Comparison of ENCODE assay signal across 15 cellular contexts in the genomic region with DNA sequence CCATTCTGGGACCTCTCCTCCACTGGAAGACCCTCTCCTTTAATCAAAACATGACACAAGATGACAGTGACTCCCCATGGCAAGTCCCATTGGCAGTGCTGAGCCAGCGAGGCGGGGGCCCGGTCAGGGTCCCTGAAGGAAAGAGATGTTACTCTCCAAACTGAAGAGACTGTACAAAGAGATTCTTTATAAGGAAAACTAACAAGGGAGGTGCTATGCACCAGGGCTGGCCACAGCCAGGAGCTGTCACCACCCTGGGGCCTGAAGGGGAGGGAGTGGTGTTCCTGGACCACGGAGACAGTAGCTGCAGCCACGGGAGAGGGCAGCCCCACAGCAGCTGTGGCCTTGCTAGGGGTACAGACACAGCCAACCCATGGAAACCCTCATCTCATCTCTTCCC.
A peak's percentile ranks its signal among the peaks of the same experiment; 100 is the strongest.
DNase-seq lines count a peak whose midpoint lies in the region; ATAC-seq and TF ChIP-seq lines count a peak whose summit lies in the region.
"Had no signal": no experiment of that assay in that cellular context is flagged by ENCODE, and none has a peak within 500 bp of the region (broad histone marks: within the 10 kb centered on the region; RNA-seq: fewer than 3 reads in every experiment).

No MANE protein-coding gene starts in this region.

- no peak for DNase-seq in activated naive CD4-positive, alpha-beta T cell treated with anti-CD3 and anti-CD28 coated beads for 36 hours
- DNase-seq in activated naive CD4-positive, alpha-beta T cell treated with Interleukin-2 at 50 U/mL for 16 hours = no peak
- DNase-seq in left colon (peak in 1 of 2 donors; percentile 35), suprapubic skin (ENCODE audit: low spot score in 2 of 2) (no peak), cerebellar cortex (ENCODE audit: low spot score) (no peak), glutamatergic neuron (no peak), MV-4-11 (lab: John Stamatoyannopoulos, UW) (no peak)
- DNase-seq: activated CD8-positive, alpha-beta memory T cell treated with anti-CD3 and anti-CD28 coated beads, Interleukin-2, amount 50 U/mL, for 4 hours; brain microvascular endothelial cell; H7; left lung; NCI-H1092; T1000 had no signal

- no peaks in the 10 kb centered on the region for H3K9me3 ChIP-seq in suprapubic skin
- H3K9me3 ChIP-seq: left lung had no signal

- no peak overlapping the region for H3K4me3 Mint-ChIP-seq in activated naive CD4-positive, alpha-beta T cell treated with anti-CD3 and anti-CD28 coated beads for 36 hours
- H3K4me3 Mint-ChIP-seq in activated naive CD8-positive, alpha-beta T cell = peak overlapping the region; percentile 54
- no peak overlapping the region for H3K4me3 Mint-ChIP-seq in glutamatergic neuron (ENCODE audit: unreplicated experiment)

- peak overlapping the region; percentile 89 for H3K27ac Mint-ChIP-seq in activated naive CD4-positive, alpha-beta T cell treated with anti-CD3 and anti-CD28 coated beads for 36 hours
- H3K27ac Mint-ChIP-seq in activated naive CD8-positive, alpha-beta T cell = peak overlapping the region; percentile 92
- H3K27ac Mint-ChIP-seq in glutamatergic neuron (ENCODE audit: unreplicated experiment) = no peak overlapping the region

- no peaks in the 10 kb centered on the region for H3K9me3 Mint-ChIP-seq in activated naive CD4-positive, alpha-beta T cell treated with anti-CD3 and anti-CD28 coated beads for 36 hours
- H3K9me3 Mint-ChIP-seq in activated naive CD8-positive, alpha-beta T cell (ENCODE audit: low read depth) = no peaks in the 10 kb centered on the region
- peaks cover 4% of the 10 kb centered on the region for H3K9me3 Mint-ChIP-seq in glutamatergic neuron (ENCODE audit: unreplicated experiment)

- no peaks in the 10 kb centered on the region for H3K27me3 ChIP-seq in suprapubic skin
- H3K27me3 ChIP-seq: brain microvascular endothelial cell, left lung had no signal

- peak overlapping the region; percentile 59 for H3K27ac ChIP-seq in suprapubic skin
- H3K27ac ChIP-seq: brain microvascular endothelial cell, left lung had no signal

- TF ChIP-seq EP300 in suprapubic skin (IDR thresholded peaks at IDR 0.05) = no peak

- CTCF ChIA-PET in activated naive CD4-positive, alpha-beta T cell treated with anti-CD3 and anti-CD28 coated beads for 36 hours (lab: Charles Lee) = interaction anchor here (1.1 to 1.8 kb wide), 2 partner anchors 13 to 120 kb away, joined by 3 to 7 read pairs; no protein-coding TSS in a partner anchor

- H3K27me3 Mint-ChIP-seq in activated naive CD4-positive, alpha-beta T cell treated with anti-CD3 and anti-CD28 coated beads for 36 hours (ENCODE audit: low read depth) = no peaks in the 10 kb centered on the region
- H3K27me3 Mint-ChIP-seq in activated naive CD8-positive, alpha-beta T cell = no peaks in the 10 kb centered on the region
- peaks cover 5% of the 10 kb centered on the region for H3K27me3 Mint-ChIP-seq in glutamatergic neuron (ENCODE audit: unreplicated experiment)

- 44% methylated on average over 5 of the region's 5 CpGs for WGBS in suprapubic skin

- H3K36me3 ChIP-seq in suprapubic skin = no peaks in the 10 kb centered on the region
- H3K36me3 ChIP-seq: brain microvascular endothelial cell, left lung had no signal

- peaks cover 66% of the 10 kb centered on the region for H3K4me1 Mint-ChIP-seq in activated naive CD4-positive, alpha-beta T cell treated with anti-CD3 and anti-CD28 coated beads for 36 hours (ENCODE audit: low read depth)
- H3K4me1 Mint-ChIP-seq in activated naive CD8-positive, alpha-beta T cell (ENCODE audit: low read depth) = peaks cover 62% of the 10 kb centered on the region
- H3K4me1 Mint-ChIP-seq in glutamatergic neuron (ENCODE audit: low read depth, unreplicated experiment) = peaks cover 20% of the 10 kb centered on the region

- no peak for TF ChIP-seq POLR2A in suprapubic skin (IDR thresholded peaks at IDR 0.05)

- H3K4me1 ChIP-seq in suprapubic skin = peaks cover 51% of the 10 kb centered on the region

- intact Hi-C loops in activated naive CD4-positive, alpha-beta T cell treated with anti-CD3 and anti-CD28 coated beads for 36 hours (cut with micrococcal nuclease) = loop anchor here (2.0 kb wide), 1 partner anchor 13 kb away; no protein-coding TSS in a partner anchor
- intact Hi-C loops in left colon (cut with DNase I, micrococcal nuclease) = no loop called here

- H3K36me3 Mint-ChIP-seq in activated naive CD4-positive, alpha-beta T cell treated with anti-CD3 and anti-CD28 coated beads for 36 hours (ENCODE audit: low read depth) = no peaks in the 10 kb centered on the region
- H3K36me3 Mint-ChIP-seq in activated naive CD8-positive, alpha-beta T cell = peaks cover 7% of the 10 kb centered on the region
- no peaks in the 10 kb centered on the region for H3K36me3 Mint-ChIP-seq in glutamatergic neuron (ENCODE audit: unreplicated experiment)

- peak; percentile 46 for ATAC-seq in left colon
- ATAC-seq: left lung, Panc1 had no signal

- no peak for TF ChIP-seq CTCF in suprapubic skin (IDR thresholded peaks at IDR 0.05)
- TF ChIP-seq CTCF in glutamatergic neuron (IDR thresholded peaks at IDR 0.05; ENCODE audit: partially characterized antibody, unreplicated experiment) = no peak

- H3K4me3 ChIP-seq in suprapubic skin = no peak overlapping the region
- H3K4me3 ChIP-seq: left lung had no signal
